ENCODE assay signal across 1 cellular context in genomic region chr11:75378776-75379175, GRCh38. TPM values are rescaled to one million over a fixed set of nuclear protein-coding genes. Genes with fewer than 3 reads are reported as not detected.
"Had no signal": no experiment of that assay in that cellular context is flagged by ENCODE, and none has a peak within 500 bp of the region (broad histone marks: within the 10 kb centered on the region; RNA-seq: fewer than 3 reads in every experiment).

No MANE protein-coding gene starts in this region.

RNA-seq across cellular contexts. Expression of gene KLHL35, which starts 54.2 kb away (rescaled TPM):
- total RNA-seq: vagina had no signal
